In genomic region chr17:65495255-65496060, GRCh38 we compare ENCODE assay signal across 10 cellular contexts.
DNase-seq lines count a peak whose midpoint lies in the region; ATAC-seq and TF ChIP-seq lines count a peak whose summit lies in the region.
"Had no signal": no experiment of that assay in that cellular context is flagged by ENCODE, and none has a peak within 500 bp of the region (broad histone marks: within the 10 kb centered on the region; RNA-seq: fewer than 3 reads in every experiment).

No MANE protein-coding gene starts in this region.

- no peaks in the 10 kb centered on the region for H3K36me3 ChIP-seq in BLaER1 treated with 17β-estradiol and CSF1 and Interleukin-3, amounts not matched to agents 10 nM and 100 nM
- H3K36me3 ChIP-seq in HUES6 (ENCODE audit: control insufficient read depth, insufficient read depth, low read length) (no peaks in the 10 kb centered on the region), body of pancreas (replicated peaks in 1 of 2; ENCODE audit: insufficient read depth in 1 of 2, low read depth in 2 of 2) (no peaks in the 10 kb centered on the region)

- H3K4me3 Mint-ChIP-seq in activated T-cell treated with anti-CD3 and anti-CD28 coated beads, Interleukin-2, amount 50 U/mL, for 24 hours, result peak overlapping the region; percentile 11
- H3K4me3 Mint-ChIP-seq: activated B cell treated with CpG ODN at 0.5 μM for 24 hours had no signal

- H3K4me2 ChIP-seq in BLaER1 treated with 17β-estradiol and CSF1 and Interleukin-3, amounts not matched to agents 10 nM and 100 nM, result peak overlapping the region in 8 of 11 experiments; percentile 1 to 66 (median 50); a peak in 12 of 22 replicates

- no peaks in the 10 kb centered on the region for H4K20me1 ChIP-seq in BLaER1 treated with 17β-estradiol and CSF1 and Interleukin-3, amounts not matched to agents 10 nM and 100 nM

- TF ChIP-seq POLR2A in body of pancreas (IDR thresholded peaks at IDR 0.05), result no peak

- ATAC-seq in body of pancreas (no peak), HG02798 (IDR thresholded peaks at IDR 0.05; ENCODE audit: poor library complexity, unreplicated experiment) (no peak), HG03039 (IDR thresholded peaks at IDR 0.05; ENCODE audit: unreplicated experiment) (no peak)

- H3K4me3 ChIP-seq in BLaER1 treated with 17β-estradiol and CSF1 and Interleukin-3, amounts not matched to agents 10 nM and 100 nM, result no peak overlapping the region
- H3K4me3 ChIP-seq in HUES6 (ENCODE audit: low read depth, low read length) (peak overlapping the region; percentile 51), body of pancreas (no peak overlapping the region)

- H3K27ac Mint-ChIP-seq in activated T-cell treated with anti-CD3 and anti-CD28 coated beads, Interleukin-2, amount 50 U/mL, for 24 hours, result no peak overlapping the region
- H3K27ac Mint-ChIP-seq: activated B cell treated with CpG ODN at 0.5 μM for 24 hours had no signal

- H3K36me3 Mint-ChIP-seq in activated T-cell treated with anti-CD3 and anti-CD28 coated beads, Interleukin-2, amount 50 U/mL, for 24 hours (ENCODE audit: low read depth), result no peaks in the 10 kb centered on the region

- peaks cover 10% of the 10 kb centered on the region for H3K4me1 Mint-ChIP-seq in activated T-cell treated with anti-CD3 and anti-CD28 coated beads, Interleukin-2, amount 50 U/mL, for 24 hours (ENCODE audit: low read depth)
- H3K4me1 Mint-ChIP-seq: activated B cell treated with CpG ODN at 0.5 μM for 24 hours had no signal

- H3K4me1 ChIP-seq in BLaER1 treated with 17β-estradiol and CSF1 and Interleukin-3, amounts not matched to agents 10 nM and 100 nM, result peaks cover 0 to 7% (median 6%) of the 10 kb centered on the region in 10 experiments; a peak in 12 of 20 replicates
- peaks cover 17% of the 10 kb centered on the region for H3K4me1 ChIP-seq in HUES6 (ENCODE audit: control insufficient read depth, insufficient read depth, low read length)
- H3K4me1 ChIP-seq in body of pancreas, result no peaks in the 10 kb centered on the region

- peaks cover 2% of the 10 kb centered on the region for H3K27me3 Mint-ChIP-seq in activated T-cell treated with anti-CD3 and anti-CD28 coated beads, Interleukin-2, amount 50 U/mL, for 24 hours

- 30 to 35% methylated on average over 18 to 19 of the region's 19 CpGs for WGBS in body of pancreas, 2 donors

- intact Hi-C loops in body of pancreas (cut with DNase I), result no loop called here

- H3K9me3 Mint-ChIP-seq in activated T-cell treated with anti-CD3 and anti-CD28 coated beads, Interleukin-2, amount 50 U/mL, for 24 hours, result no peaks in the 10 kb centered on the region
- H3K9me3 Mint-ChIP-seq: activated B cell treated with CpG ODN at 0.5 μM for 24 hours had no signal

- peak; percentile 38 for DNase-seq in activated T-cell treated with anti-CD3 and anti-CD28 coated beads, Interleukin-2, amount 50 U/mL, for 24 hours
- DNase-seq in kidney tubule cell (ENCODE audit: low spot score), result peak; percentile 13
- no peak for DNase-seq in body of pancreas
- no peak for DNase-seq in HuH-7 (ENCODE audit: low spot score)
- DNase-seq: activated B cell treated with CpG ODN at 0.5 μM for 24 hours, NCI-H526 had no signal

- TF ChIP-seq CTCF in body of pancreas (IDR thresholded peaks at IDR 0.05), result no peak

- no peak overlapping the region for H3K27ac ChIP-seq in BLaER1 treated with 17β-estradiol and CSF1 and Interleukin-3, amounts not matched to agents 10 nM and 100 nM
- H3K27ac ChIP-seq in HUES6 (ENCODE audit: low read depth, low read length) (no peak overlapping the region), body of pancreas (no peak overlapping the region)

- peaks cover 0 to 8% (median 0%) of the 10 kb centered on the region in 11 experiments; a peak in 2 of 22 replicates for H3K9me3 ChIP-seq in BLaER1 treated with 17β-estradiol and CSF1 and Interleukin-3, amounts not matched to agents 10 nM and 100 nM (replicated peaks in 1 of 11)
- H3K9me3 ChIP-seq in HUES6 (ENCODE audit: control insufficient read depth, insufficient read depth, low read depth, low read length) (no peaks in the 10 kb centered on the region), body of pancreas (no peaks in the 10 kb centered on the region)

- no peaks in the 10 kb centered on the region for H3K27me3 ChIP-seq in BLaER1 treated with 17β-estradiol and CSF1 and Interleukin-3, amounts not matched to agents 10 nM and 100 nM
- H3K27me3 ChIP-seq in HUES6 (ENCODE audit: control insufficient read depth, insufficient read depth, low read length) (no peaks in the 10 kb centered on the region), body of pancreas (no peaks in the 10 kb centered on the region)

- no peak overlapping the region for H3K9ac ChIP-seq in BLaER1 treated with 17β-estradiol and CSF1 and Interleukin-3, amounts not matched to agents 10 nM and 100 nM
- H3K9ac ChIP-seq in HUES6 (ENCODE audit: low read length), result peak overlapping the region; percentile 27

Comparison
In these comparisons a context has a peak if more than half of its experiments do, and no peak if none do; other contexts are left out.
1. DNase-seq: peak in activated T-cell treated with anti-CD3 and anti-CD28 coated beads, Interleukin-2, amount 50 U/mL, for 24 hours (single experiment) and kidney tubule cell (single experiment); none in body of pancreas (0 of 4) and HuH-7 (single experiment).